14 cellular contexts compared by ENCODE assay signal in genomic region chr4:107044170-107044569, GRCh38. TPM values are rescaled to one million over a fixed set of nuclear protein-coding genes. Genes with fewer than 3 reads are reported as not detected.
DNase-seq lines count a peak whose midpoint lies in the region; TF ChIP-seq lines count a peak whose summit lies in the region.
"Had no signal": no experiment of that assay in that cellular context is flagged by ENCODE, and none has a peak within 500 bp of the region (broad histone marks: within the 10 kb centered on the region; RNA-seq: fewer than 3 reads in every experiment).

No MANE protein-coding gene starts in this region.

- H3K27me3 ChIP-seq in spleen (replicated peaks in 1 of 7) (peaks cover 0 to 6% (median 0%) of the 10 kb centered on the region in 7 donors), ovary (no peaks in the 10 kb centered on the region)

- intact Hi-C loops in spleen (cut with DNase I; ENCODE audit: low total_unique reads) (no loop called here), ovary (cut with DNase I) (no loop called here)

- H3K9me3 Mint-ChIP-seq in chondrocyte (ENCODE audit: low read depth): peaks cover 24% of the 10 kb centered on the region
- H3K9me3 Mint-ChIP-seq: activated naive CD4-positive, alpha-beta T cell treated with anti-CD3 and anti-CD28 coated beads, Interleukin-2, amount 50 U/mL, for 24 hours had no signal

- no peaks in the 10 kb centered on the region for H3K4me1 Mint-ChIP-seq in chondrocyte (ENCODE audit: low read depth)
- H3K4me1 Mint-ChIP-seq: activated naive CD4-positive, alpha-beta T cell treated with anti-CD3 and anti-CD28 coated beads, Interleukin-2, amount 50 U/mL, for 24 hours; CD8-positive, alpha-beta memory T cell; nephron progenitor cell had no signal

- no peak overlapping the region for H3K27ac Mint-ChIP-seq in chondrocyte (ENCODE audit: unreplicated experiment)
- H3K27ac Mint-ChIP-seq: activated naive CD4-positive, alpha-beta T cell treated with anti-CD3 and anti-CD28 coated beads, Interleukin-2, amount 50 U/mL, for 24 hours; CD8-positive, alpha-beta memory T cell; nephron progenitor cell; T-helper 2 cell treated with Interferon-gamma antibody and Interleukin-4, amounts not matched to agents 5 μg/mL and 100 μg/mL, for 36 hours had no signal

- H3K36me3 ChIP-seq in spleen (no peaks in the 10 kb centered on the region), ovary (no peaks in the 10 kb centered on the region)
- H3K36me3 ChIP-seq: heart right ventricle had no signal

- no peak for TF ChIP-seq EP300 in ovary (IDR thresholded peaks at IDR 0.05)

- TF ChIP-seq POLR2A in spleen (IDR thresholded peaks at IDR 0.05) (no peak), ovary (IDR thresholded peaks at IDR 0.05) (no peak)

- H3K27ac ChIP-seq in spleen (no peak overlapping the region), ovary (no peak overlapping the region)
- H3K27ac ChIP-seq: heart right ventricle had no signal

- DNase-seq in EL: peak; percentile 12
- no peak for DNase-seq in chondrocyte (ENCODE audit: low spot score)
- peak; percentile 37 to 38 for DNase-seq in lung microvascular endothelial cell (ENCODE audit: low read depth in 2 of 2)
- DNase-seq in spleen: no peak
- no peak for DNase-seq in ovary
- no peak for DNase-seq in globus pallidus (ENCODE audit: low spot score)
- DNase-seq in NCI-H69 (lab: John Stamatoyannopoulos, UW): no peak
- DNase-seq: activated CD8-positive, alpha-beta memory T cell treated with anti-CD3 and anti-CD28 coated beads for 24 hours; CD8-positive, alpha-beta memory T cell; heart right ventricle; nephron progenitor cell had no signal

- H3K27me3 Mint-ChIP-seq in chondrocyte (ENCODE audit: low read depth): no peaks in the 10 kb centered on the region

- 48 to 81% (median 71%) methylated on average over 1 of the region's 1 CpG for WGBS in spleen, 5 donors
- 45 to 50% (median 47%) methylated on average over 1 of the region's 1 CpG for WGBS in ovary, 3 donors

- peak; percentile 42; the same call in 1 of the 2 replicates for TF ChIP-seq CTCF in LNCAP (IDR thresholded peaks at IDR 0.05)
- TF ChIP-seq CTCF in chondrocyte (IDR thresholded peaks at IDR 0.05): peak; percentile 70
- no peak for TF ChIP-seq CTCF in spleen (IDR thresholded peaks at IDR 0.05 in 8 of 11, conservative IDR thresholded peaks at IDR 0.05 in 3 of 11)
- TF ChIP-seq CTCF in ovary (IDR thresholded peaks at IDR 0.05): no peak

- H3K4me3 Mint-ChIP-seq in chondrocyte (ENCODE audit: unreplicated experiment): no peak overlapping the region
- H3K4me3 Mint-ChIP-seq: activated naive CD4-positive, alpha-beta T cell treated with anti-CD3 and anti-CD28 coated beads, Interleukin-2, amount 50 U/mL, for 24 hours; CD8-positive, alpha-beta memory T cell; nephron progenitor cell; T-helper 2 cell treated with Interferon-gamma antibody and Interleukin-4, amounts not matched to agents 5 μg/mL and 100 μg/mL, for 36 hours had no signal

- H3K9me3 ChIP-seq in spleen: peaks cover 0 to 26% (median 18%) of the 10 kb centered on the region in 8 donors
- H3K9me3 ChIP-seq in ovary: no peaks in the 10 kb centered on the region

- H3K4me1 ChIP-seq in spleen: no peaks in the 10 kb centered on the region
- H3K4me1 ChIP-seq in ovary (ENCODE audit: insufficient read depth): no peaks in the 10 kb centered on the region
- H3K4me1 ChIP-seq: heart right ventricle had no signal

- H3K36me3 Mint-ChIP-seq in chondrocyte (ENCODE audit: low read depth): peaks cover 9% of the 10 kb centered on the region

- H3K4me3 ChIP-seq in spleen (no peak overlapping the region), ovary (no peak overlapping the region)
- H3K4me3 ChIP-seq: heart right ventricle had no signal

RNA-seq across cellular contexts. Expression of gene DKK2, which starts 8.1 kb away (rescaled TPM):
- 107 to 259 TPM (median 109 TPM) in 3 replicates for total RNA-seq in chondrocyte
- total RNA-seq in lung microvascular endothelial cell: under 0.01 TPM in 1 of 2 replicates, not detected in the other
- 1 to 10 TPM in 1 of 7 donors, under 1 TPM in 6; 0.26 to 2.0 (median 0.75) TPM for total RNA-seq in spleen
- polyA plus RNA-seq in spleen: under 1 TPM; 0.20 to 0.29 (median 0.26) TPM
- total RNA-seq in ovary: 1 to 10 TPM in 3 of 7 donors, under 1 TPM in 4; 0.30 to 3.8 (median 0.60) TPM
- polyA plus RNA-seq in ovary: 1 to 10 TPM in 1 of 2 donors, under 1 TPM in 1; 0.62 to 1.6 TPM

Comparison
In these comparisons a context has a peak if more than half of its experiments do, and no peak if none do; other contexts are left out.
1. DNase-seq: peak in EL (single experiment) and lung microvascular endothelial cell (2 of 2); none in chondrocyte (single experiment), spleen (single experiment), ovary (0 of 5), globus pallidus (single experiment) and NCI-H69 (single experiment).
2. CTCF ChIP-seq: peak in LNCAP (single experiment) and chondrocyte (single experiment); none in spleen (0 of 11) and ovary (0 of 3).
3. RNA of gene DKK2, which starts 8.1 kb away (total RNA-seq): 107 to 259 TPM in chondrocyte; 0.26 to 2.0 TPM in spleen, 0.30 to 3.8 TPM in ovary and under 0.01 TPM in lung microvascular endothelial cell; every median in the first group is over 10 times any median in the second.